Comparison of ENCODE assay signal across 9 cellular contexts in genomic region chr18:38940475-38940862, GRCh38.
DNase-seq lines count a peak whose midpoint lies in the region; ATAC-seq and TF ChIP-seq lines count a peak whose summit lies in the region.
"Had no signal": no experiment of that assay in that cellular context is flagged by ENCODE, and none has a peak within 500 bp of the region (broad histone marks: within the 10 kb centered on the region; RNA-seq: fewer than 3 reads in every experiment).

No MANE protein-coding gene starts in this region.

- no peak for TF ChIP-seq CTCF in hepatocyte (IDR thresholded peaks at IDR 0.05; ENCODE audit: poor library complexity)

- H3K4me2 ChIP-seq in hepatocyte = no peak overlapping the region

- no peaks in the 10 kb centered on the region for H3K4me1 ChIP-seq in hepatocyte (ENCODE audit: insufficient read depth)

- H4K20me1 ChIP-seq in hepatocyte (ENCODE audit: insufficient read depth, poor library complexity, severe bottlenecking) = no peaks in the 10 kb centered on the region

- no peak for TF ChIP-seq POLR2A in erythroblast (IDR thresholded peaks at IDR 0.05; ENCODE audit: low read length)

- ATAC-seq in GM18870 (IDR thresholded peaks at IDR 0.05; ENCODE audit: unreplicated experiment) (peak; percentile 23), GM21576 (IDR thresholded peaks at IDR 0.05; ENCODE audit: unreplicated experiment) (peak; percentile 27), HG03378 (IDR thresholded peaks at IDR 0.05; ENCODE audit: unreplicated experiment) (peak; percentile 32)

- H3K27me3 ChIP-seq in hepatocyte = no peaks in the 10 kb centered on the region

- peak overlapping the region; percentile 56 for H3K27ac ChIP-seq in hepatocyte

- no peak overlapping the region for H2AFZ ChIP-seq in hepatocyte

- no peak overlapping the region for H3K4me3 ChIP-seq in hepatocyte

- H3K9me2 ChIP-seq in hepatocyte (replicated peaks; ENCODE audit: insufficient read depth) = no peaks in the 10 kb centered on the region

- no peaks in the 10 kb centered on the region for H3K36me3 ChIP-seq in hepatocyte (replicated peaks; ENCODE audit: insufficient read depth, low read depth)

- no peaks in the 10 kb centered on the region for H3K79me2 ChIP-seq in hepatocyte

- H3K9me3 ChIP-seq in hepatocyte (ENCODE audit: low read depth) = no peaks in the 10 kb centered on the region

- DNase-seq in hepatocyte (ENCODE audit: low spot score) (no peak), iPS-NIHi7 (ENCODE audit: extremely low spot score) (no peak), Ammon's horn (ENCODE audit: low spot score) (no peak), erythroblast (lab: John Stamatoyannopoulos, UW) (no peak), SKM-1 treated with dmso at 0.1 percent for 144 hours (lab: John Stamatoyannopoulos, UW; ENCODE audit: unreplicated experiment) (no peak)
- DNase-seq: kidney had no signal
